ENCODE assay signal across 25 cellular contexts in genomic region chr5:124133406-124133805, GRCh38.
"Had no signal": no experiment of that assay in that cellular context is flagged by ENCODE, and none has a peak within 500 bp of the region (broad histone marks: within the 10 kb centered on the region; RNA-seq: fewer than 3 reads in every experiment).

No MANE protein-coding gene starts in this region.

- DNase-seq: colonic mucosa; cortex of kidney; dermis blood vessel endothelial cell; dorsolateral prefrontal cortex; effector CD4-positive, alpha-beta T cell; effector CD8-positive, alpha-beta T cell; effector memory CD4-positive, alpha-beta T cell; effector memory CD8-positive, alpha-beta T cell; endodermal cell; erythroblast; esophagus squamous epithelium; foreskin fibroblast; foreskin melanocyte; gastrocnemius medialis; glutamatergic neuron; head of caudate nucleus; heart left ventricle; heart right ventricle had no signal

- H3K27me3 ChIP-seq: colonic mucosa, dorsolateral prefrontal cortex, esophagus muscularis mucosa, esophagus squamous epithelium, foreskin keratinocyte, gastrocnemius medialis, gastroesophageal sphincter, heart left ventricle, heart right ventricle had no signal

- H3K9me3 ChIP-seq: colonic mucosa, esophagus muscularis mucosa, esophagus squamous epithelium, gastrocnemius medialis, gastroesophageal sphincter, heart left ventricle had no signal

- H3K36me3 ChIP-seq: colonic mucosa, esophagus muscularis mucosa, esophagus squamous epithelium, gastrocnemius medialis, gastroesophageal sphincter, heart left ventricle, heart right ventricle had no signal

- H3K4me3 ChIP-seq: colonic mucosa, coronary artery, dorsolateral prefrontal cortex, esophagus muscularis mucosa, esophagus squamous epithelium, gastrocnemius medialis, gastroesophageal sphincter, heart left ventricle, heart right ventricle had no signal

- H3K4me1 ChIP-seq: colonic mucosa, gastroesophageal sphincter had no signal

- H3K27ac ChIP-seq: colonic mucosa, coronary artery, dorsolateral prefrontal cortex, epithelial cell of prostate, esophagus muscularis mucosa, esophagus squamous epithelium, foreskin keratinocyte, gastrocnemius medialis, gastroesophageal sphincter, heart left ventricle, heart right ventricle had no signal

- ATAC-seq: effector memory CD8-positive, alpha-beta T cell; gastrocnemius medialis; gastroesophageal sphincter; heart left ventricle; heart right ventricle had no signal

- FAIRE-seq: colon, endothelial cell of umbilical vein had no signal
